8 cellular contexts compared by ENCODE assay signal in genomic region chr7:2354173-2355078, GRCh38. TPM values are rescaled to one million over a fixed set of nuclear protein-coding genes. Genes with fewer than 3 reads are reported as not detected.
A peak's percentile ranks its signal among the peaks of the same experiment; 100 is the strongest.
DNase-seq lines count a peak whose midpoint lies in the region; ATAC-seq, FAIRE-seq and TF ChIP-seq lines count a peak whose summit lies in the region.

EIF3B (plus strand) TSS chr7:2354827; CDS start chr7:2354922, 95 bp downstream.

- FAIRE-seq in bronchial epithelial cell (lab: Jason Lieb, UNC): no peak

- H3K4me3 Mint-ChIP-seq in WTC11 (peak within 1 kb of the TSS; percentile 87), immature natural killer cell (peak within 1 kb of the TSS; percentile 88 to 98 (median 94))

- H3K27ac Mint-ChIP-seq in WTC11: peak within 1 kb of the TSS; percentile 100
- H3K27ac Mint-ChIP-seq in immature natural killer cell: peak within 1 kb of the TSS; percentile 99 to 100 (median 100)

- H3K4me2 ChIP-seq in smooth muscle cell: peak within 1 kb of the TSS; percentile 97

- peaks cover 4% of the 10 kb centered on the region for H3K36me3 ChIP-seq in bronchial epithelial cell (ENCODE audit: control insufficient read depth, insufficient read depth, low read length)
- no peaks in the 10 kb centered on the region for H3K36me3 ChIP-seq in smooth muscle cell (ENCODE audit: low read depth)

- no peaks in the 10 kb centered on the region for H3K27me3 ChIP-seq in bronchial epithelial cell (ENCODE audit: control insufficient read depth, insufficient read depth, low read length)
- no peaks in the 10 kb centered on the region for H3K27me3 ChIP-seq in smooth muscle cell (ENCODE audit: low read depth)

- H3K9me3 Mint-ChIP-seq in WTC11 (no peaks in the 10 kb centered on the region), immature natural killer cell (no peaks in the 10 kb centered on the region)

- under 1% methylated on average over 51 of the region's 81 CpGs for WGBS in smooth muscle cell (ENCODE audit: low lambda C conversion rate)

- DNase-seq in AG09309 (ENCODE audit: low read depth) (peak; percentile 81), NCI-H226 (peak; percentile 93), WTC11 (ENCODE audit: low spot score) (peak; percentile 84), bronchial epithelial cell (ENCODE audit: low read depth) (peak; percentile 75), immature natural killer cell (peak; percentile 94 to 96 (median 96)), smooth muscle cell (lab: John Stamatoyannopoulos, UW; ENCODE audit: unreplicated experiment) (peak; percentile 96)

- H3K79me2 ChIP-seq in smooth muscle cell (ENCODE audit: low read depth): peaks cover 52% of the 10 kb centered on the region

- H3K27ac ChIP-seq in smooth muscle cell (ENCODE audit: low read depth): peak within 1 kb of the TSS; percentile 97

- H3K9ac ChIP-seq in smooth muscle cell (ENCODE audit: low read depth): peak within 1 kb of the TSS; percentile 99

- POLR2A ChIA-PET in WTC11 (lab: Charles Lee): no interaction called here

- H3K4me1 ChIP-seq in smooth muscle cell (ENCODE audit: low read depth): peaks cover 16% of the 10 kb centered on the region

- TF ChIP-seq CTCF in AG09309 (IDR thresholded peaks at IDR 0.05; ENCODE audit: control insufficient read depth, insufficient read depth, low read depth, low read length, missing control alignments): no peak
- no peak for TF ChIP-seq CTCF in WTC11 (IDR thresholded peaks at IDR 0.05)
- TF ChIP-seq CTCF in bronchial epithelial cell (IDR thresholded peaks at IDR 0.05; ENCODE audit: insufficient read depth, low read length, severe bottlenecking): no peak
- TF ChIP-seq CTCF in smooth muscle cell (IDR thresholded peaks at IDR 0.05; ENCODE audit: borderline replicate concordance, insufficient read depth, poor library complexity, severe bottlenecking): no peak

- no peaks in the 10 kb centered on the region for H3K9me3 ChIP-seq in smooth muscle cell (replicated peaks; ENCODE audit: low read depth)

- H3K27me3 Mint-ChIP-seq in WTC11 (ENCODE audit: low read depth): no peaks in the 10 kb centered on the region
- H3K27me3 Mint-ChIP-seq in immature natural killer cell (ENCODE audit: low read depth in 3 of 3): peaks cover 5 to 9% (median 7%) of the 10 kb centered on the region in 3 donors

- CTCF ChIA-PET in WTC11 (lab: Charles Lee): interaction anchor here (0.6 to 1.2 kb wide), 3 partner anchors 114 to 471 kb away, joined by 3 to 4 read pairs (median 3); partner anchors contain the start of gene TTYH3

- H3K4me3 ChIP-seq in AG09309 (ENCODE audit: control insufficient read depth, low read depth, low read length) (peak within 1 kb of the TSS; percentile 95), bronchial epithelial cell (ENCODE audit: low read depth, low read length) (peak within 1 kb of the TSS; percentile 94), smooth muscle cell (peak within 1 kb of the TSS; percentile 61)

- peaks cover 21% of the 10 kb centered on the region for H3K4me1 Mint-ChIP-seq in WTC11
- H3K4me1 Mint-ChIP-seq in immature natural killer cell: peaks cover 36 to 44% of the 10 kb centered on the region in 2 donors

- peak; percentile 83 for ATAC-seq in GM19023 (IDR thresholded peaks at IDR 0.05; ENCODE audit: unreplicated experiment)
- ATAC-seq in HG03196 (IDR thresholded peaks at IDR 0.05; ENCODE audit: unreplicated experiment): peak; percentile 83
- ATAC-seq in WTC11: peak; percentile 65

- H2AFZ ChIP-seq in smooth muscle cell (ENCODE audit: low read depth): peak within 1 kb of the TSS; percentile 84

- H3F3A ChIP-seq in smooth muscle cell (ENCODE audit: low read depth): no peaks in the 10 kb centered on the region

- H3K36me3 Mint-ChIP-seq in WTC11 (peaks cover 33% of the 10 kb centered on the region), immature natural killer cell (peaks cover 0 to 5% (median 4%) of the 10 kb centered on the region in 3 donors)

- peaks cover 45% of the 10 kb centered on the region for H4K20me1 ChIP-seq in smooth muscle cell (ENCODE audit: low read depth)

TF ChIP-seq in WTC11, 78 proteins besides CTCF, POLR2A, EP300 and RAD21 (continues in another document):
- TF ChIP-seq MYBL2 (CRISPR knock-in tag; IDR thresholded peaks at IDR 0.05) (peak; percentile 34; the same call in 1 of the 2 replicates), USF1 (CRISPR knock-in tag; IDR thresholded peaks at IDR 0.05) (no peak), KAT7 (CRISPR knock-in tag; IDR thresholded peaks at IDR 0.05; ENCODE audit: borderline replicate concordance) (no peak), NFE2L1 (CRISPR knock-in tag; IDR thresholded peaks at IDR 0.05) (0 out of 2 replicates have a peak, but pooled peaks have one; percentile 0), ETV6 (CRISPR knock-in tag; IDR thresholded peaks at IDR 0.05) (no peak), ZNF396 (CRISPR knock-in tag; IDR thresholded peaks at IDR 0.05; ENCODE audit: borderline replicate concordance) (no peak), NFATC4 (CRISPR knock-in tag; IDR thresholded peaks at IDR 0.05) (0 out of 2 replicates have a peak, but pooled peaks have one; percentile 44), TEAD1 (CRISPR knock-in tag; IDR thresholded peaks at IDR 0.05) (no peak), ZNF138 (CRISPR knock-in tag; conservative IDR thresholded peaks at IDR 0.05) (no peak), ATF1 (CRISPR knock-in tag; IDR thresholded peaks at IDR 0.05) (0 out of 2 replicates have a peak, but pooled peaks have one; percentile 18), ESRRA (CRISPR knock-in tag; IDR thresholded peaks at IDR 0.05; ENCODE audit: borderline replicate concordance) (0 out of 2 replicates have a peak, but pooled peaks have one; percentile 26), JUN (CRISPR knock-in tag; IDR thresholded peaks at IDR 0.05) (no peak), SP1 (CRISPR knock-in tag; conservative IDR thresholded peaks at IDR 0.05) (peak; percentile 44), SOX15 (CRISPR knock-in tag; IDR thresholded peaks at IDR 0.05) (no peak)
- TF ChIP-seq, protein P1, sequence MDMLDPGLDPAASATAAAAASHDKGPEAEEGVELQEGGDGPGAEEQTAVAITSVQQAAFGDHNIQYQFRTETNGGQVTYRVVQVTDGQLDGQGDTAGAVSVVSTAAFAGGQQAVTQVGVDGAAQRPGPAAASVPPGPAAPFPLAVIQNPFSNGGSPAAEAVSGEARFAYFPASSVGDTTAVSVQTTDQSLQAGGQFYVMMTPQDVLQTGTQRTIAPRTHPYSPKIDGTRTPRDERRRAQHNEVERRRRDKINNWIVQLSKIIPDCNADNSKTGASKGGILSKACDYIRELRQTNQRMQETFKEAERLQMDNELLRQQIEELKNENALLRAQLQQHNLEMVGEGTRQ (CRISPR knock-in tag; IDR thresholded peaks at IDR 0.05): peak; percentile 60
- TF ChIP-seq, protein P2, sequence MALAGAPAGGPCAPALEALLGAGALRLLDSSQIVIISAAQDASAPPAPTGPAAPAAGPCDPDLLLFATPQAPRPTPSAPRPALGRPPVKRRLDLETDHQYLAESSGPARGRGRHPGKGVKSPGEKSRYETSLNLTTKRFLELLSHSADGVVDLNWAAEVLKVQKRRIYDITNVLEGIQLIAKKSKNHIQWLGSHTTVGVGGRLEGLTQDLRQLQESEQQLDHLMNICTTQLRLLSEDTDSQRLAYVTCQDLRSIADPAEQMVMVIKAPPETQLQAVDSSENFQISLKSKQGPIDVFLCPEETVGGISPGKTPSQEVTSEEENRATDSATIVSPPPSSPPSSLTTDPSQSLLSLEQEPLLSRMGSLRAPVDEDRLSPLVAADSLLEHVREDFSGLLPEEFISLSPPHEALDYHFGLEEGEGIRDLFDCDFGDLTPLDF (CRISPR knock-in tag; IDR thresholded peaks at IDR 0.05): no peak
- TF ChIP-seq, protein P3, sequence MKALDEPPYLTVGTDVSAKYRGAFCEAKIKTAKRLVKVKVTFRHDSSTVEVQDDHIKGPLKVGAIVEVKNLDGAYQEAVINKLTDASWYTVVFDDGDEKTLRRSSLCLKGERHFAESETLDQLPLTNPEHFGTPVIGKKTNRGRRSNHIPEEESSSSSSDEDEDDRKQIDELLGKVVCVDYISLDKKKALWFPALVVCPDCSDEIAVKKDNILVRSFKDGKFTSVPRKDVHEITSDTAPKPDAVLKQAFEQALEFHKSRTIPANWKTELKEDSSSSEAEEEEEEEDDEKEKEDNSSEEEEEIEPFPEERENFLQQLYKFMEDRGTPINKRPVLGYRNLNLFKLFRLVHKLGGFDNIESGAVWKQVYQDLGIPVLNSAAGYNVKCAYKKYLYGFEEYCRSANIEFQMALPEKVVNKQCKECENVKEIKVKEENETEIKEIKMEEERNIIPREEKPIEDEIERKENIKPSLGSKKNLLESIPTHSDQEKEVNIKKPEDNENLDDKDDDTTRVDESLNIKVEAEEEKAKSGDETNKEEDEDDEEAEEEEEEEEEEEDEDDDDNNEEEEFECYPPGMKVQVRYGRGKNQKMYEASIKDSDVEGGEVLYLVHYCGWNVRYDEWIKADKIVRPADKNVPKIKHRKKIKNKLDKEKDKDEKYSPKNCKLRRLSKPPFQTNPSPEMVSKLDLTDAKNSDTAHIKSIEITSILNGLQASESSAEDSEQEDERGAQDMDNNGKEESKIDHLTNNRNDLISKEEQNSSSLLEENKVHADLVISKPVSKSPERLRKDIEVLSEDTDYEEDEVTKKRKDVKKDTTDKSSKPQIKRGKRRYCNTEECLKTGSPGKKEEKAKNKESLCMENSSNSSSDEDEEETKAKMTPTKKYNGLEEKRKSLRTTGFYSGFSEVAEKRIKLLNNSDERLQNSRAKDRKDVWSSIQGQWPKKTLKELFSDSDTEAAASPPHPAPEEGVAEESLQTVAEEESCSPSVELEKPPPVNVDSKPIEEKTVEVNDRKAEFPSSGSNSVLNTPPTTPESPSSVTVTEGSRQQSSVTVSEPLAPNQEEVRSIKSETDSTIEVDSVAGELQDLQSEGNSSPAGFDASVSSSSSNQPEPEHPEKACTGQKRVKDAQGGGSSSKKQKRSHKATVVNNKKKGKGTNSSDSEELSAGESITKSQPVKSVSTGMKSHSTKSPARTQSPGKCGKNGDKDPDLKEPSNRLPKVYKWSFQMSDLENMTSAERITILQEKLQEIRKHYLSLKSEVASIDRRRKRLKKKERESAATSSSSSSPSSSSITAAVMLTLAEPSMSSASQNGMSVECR (CRISPR knock-in tag; IDR thresholded peaks at IDR 0.05; ENCODE audit: borderline replicate concordance): peak; percentile 40; the same call in 1 of the 2 replicates

RNA-seq across cellular contexts. Expression of gene EIF3B, which starts in this region (rescaled TPM):
- total RNA-seq in WTC11 (2021): 300 to 361 TPM (median 304 TPM) in 3 replicates
- 195 and 262 TPM in 2 replicates for total RNA-seq in bronchial epithelial cell
- polyA plus RNA-seq in immature natural killer cell: 100 to 1,000 TPM in 2 of 3 donors, 10 to 100 TPM in 1; 79.2 to 114 (median 112) TPM
- total RNA-seq in smooth muscle cell: 85.8 and 96.1 TPM in 2 replicates
- 112 and 146 TPM in 2 replicates for polyA plus RNA-seq in smooth muscle cell

Comparison
In these comparisons a context has a peak if more than half of its experiments do, and no peak if none do; other contexts are left out.
1. Peak in every context shown above with its lines: DNase-seq, ATAC-seq, H3K4me3 ChIP-seq and H3K27ac ChIP-seq.